In the genomic region with DNA sequence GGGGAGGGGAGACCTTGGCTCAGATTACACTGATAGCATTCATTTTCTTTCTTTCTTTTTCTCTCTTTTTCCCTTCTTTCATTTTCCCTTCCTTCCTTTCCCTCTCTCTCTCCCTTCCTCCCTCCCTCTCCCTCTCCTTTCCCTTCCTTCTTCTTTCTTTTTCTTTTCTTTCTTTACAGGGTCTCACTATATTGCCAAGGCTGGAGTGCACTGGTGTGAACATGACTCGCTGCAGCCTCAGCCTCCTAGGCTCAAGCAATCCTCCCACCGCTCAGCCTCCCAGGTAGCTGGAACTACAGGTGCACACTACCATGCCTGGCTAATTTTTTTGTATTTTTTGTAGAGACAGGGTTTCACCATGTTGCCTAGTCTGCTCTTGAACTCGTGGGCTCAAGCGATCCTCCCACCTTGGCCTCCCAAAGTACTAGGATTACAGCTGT, we compare ENCODE assay signal across 16 cellular contexts.
DNase-seq lines count a peak whose midpoint lies in the region; ATAC-seq, FAIRE-seq and TF ChIP-seq lines count a peak whose summit lies in the region.
"Had no signal": no experiment of that assay in that cellular context is flagged by ENCODE, and none has a peak within 500 bp of the region (broad histone marks: within the 10 kb centered on the region; RNA-seq: fewer than 3 reads in every experiment).

No MANE protein-coding gene starts in this region.

- no TSS peak for BruUV-seq in HepG2 (replicated peaks; lab: Mats Ljungman, UMichigan)

- no peak overlapping the region for H2AK5ac ChIP-seq in mesenchymal stem cell (ENCODE audit: low read length, severe bottlenecking)

- H3K14ac ChIP-seq in mesenchymal stem cell (ENCODE audit: low read length in 2 of 2) = no peak overlapping the region

- peaks cover 0 to 2% (median 0%) of the 10 kb centered on the region in 7 donors for H3K9me3 Mint-ChIP-seq in CD14-positive monocyte
- H3K9me3 Mint-ChIP-seq: IgD-negative memory B cell had no signal

- H3K4me3 ChIP-seq in HepG2 (replicated peaks in 1 of 3; ENCODE audit: insufficient read depth in 1 of 3, low read depth in 2 of 3, low read length in 3 of 3) (no peak overlapping the region), right lobe of liver (no peak overlapping the region), mesenchymal stem cell (ENCODE audit: insufficient read depth in 1 of 2, low read depth in 1 of 2, low read length in 2 of 2) (no peak overlapping the region), tibial nerve (no peak overlapping the region)
- H3K4me3 ChIP-seq: BLaER1, GM12878 had no signal

- WGBS in HepG2 (ENCODE audit: low lambda C conversion rate) = 72% methylated on average over 4 of the region's 4 CpGs
- 81% methylated on average over 4 of the region's 4 CpGs for WGBS in right lobe of liver (ENCODE audit: insufficient coverage, low coverage, low lambda C conversion rate, missing lambda C conversion rate)
- 100% methylated on average over 4 of the region's 4 CpGs for WGBS in mesenchymal stem cell
- 94 to 97% methylated on average over 4 of the region's 4 CpGs for WGBS in tibial nerve, 2 donors

- H3K18ac ChIP-seq in mesenchymal stem cell (ENCODE audit: low read depth in 1 of 2, low read length in 2 of 2) = no peak overlapping the region

- H3K9ac ChIP-seq in HepG2 (ENCODE audit: insufficient read depth, low read depth, low read length) = no peak overlapping the region
- no peak overlapping the region for H3K9ac ChIP-seq in mesenchymal stem cell (ENCODE audit: low read length)
- H3K9ac ChIP-seq: BLaER1 had no signal

- no peaks in the 10 kb centered on the region for H3K9me3 ChIP-seq in HepG2 (ENCODE audit: low read length)
- no peaks in the 10 kb centered on the region for H3K9me3 ChIP-seq in right lobe of liver
- H3K9me3 ChIP-seq in mesenchymal stem cell (ENCODE audit: control insufficient read depth, low read length) = no peaks in the 10 kb centered on the region
- H3K9me3 ChIP-seq in tibial nerve = no peaks in the 10 kb centered on the region
- H3K9me3 ChIP-seq: BLaER1 had no signal

- in situ Hi-C loops in HepG2 (cut with HindIII; ENCODE audit: extremely low pct_ligation_motif_present, low pct_unique_long_range_greater_than_20kb) = no loop called here

- H2BK120ac ChIP-seq in mesenchymal stem cell (ENCODE audit: low read depth, low read length) = no peak overlapping the region

- no peaks in the 10 kb centered on the region for H3K79me2 ChIP-seq in HepG2 (ENCODE audit: insufficient read depth, low read length)

- no peaks in the 10 kb centered on the region for H3K4me1 Mint-ChIP-seq in CD14-positive monocyte
- H3K4me1 Mint-ChIP-seq: CD4-positive, CD25-positive, alpha-beta regulatory T cell; IgD-negative memory B cell had no signal

- TF ChIP-seq EP300 in HepG2 (IDR thresholded peaks at IDR 0.05; ENCODE audit: low read depth in 2 of 2, low read length in 2 of 2) = no peak
- no peak for TF ChIP-seq EP300 in HepG2 (CRISPR knock-in tag; IDR thresholded peaks at IDR 0.05; ENCODE audit: borderline replicate concordance)
- no peak for TF ChIP-seq EP300 in tibial nerve (IDR thresholded peaks at IDR 0.05)

- H3K27ac ChIP-seq in HepG2 (ENCODE audit: extremely low read length, insufficient read depth, low read length) (no peak overlapping the region), right lobe of liver (no peak overlapping the region), mesenchymal stem cell (ENCODE audit: low read length, poor library complexity, severe bottlenecking) (no peak overlapping the region), tibial nerve (no peak overlapping the region)
- H3K27ac ChIP-seq: BLaER1 had no signal

- H4K20me1 ChIP-seq in HepG2 (ENCODE audit: insufficient read depth, low read length) = no peaks in the 10 kb centered on the region
- H4K20me1 ChIP-seq: BLaER1 had no signal

- peaks cover 23% of the 10 kb centered on the region for H3K4me1 ChIP-seq in HepG2 (ENCODE audit: insufficient read depth, low read length)
- H3K4me1 ChIP-seq in right lobe of liver = no peaks in the 10 kb centered on the region
- H3K4me1 ChIP-seq in mesenchymal stem cell (ENCODE audit: control insufficient read depth, insufficient read depth, low read depth, low read length) = peaks cover 2% of the 10 kb centered on the region
- H3K4me1 ChIP-seq in tibial nerve = no peaks in the 10 kb centered on the region
- H3K4me1 ChIP-seq: BLaER1 had no signal

- no peaks in the 10 kb centered on the region for H3K36me3 Mint-ChIP-seq in CD14-positive monocyte
- H3K36me3 Mint-ChIP-seq: CD4-positive, CD25-positive, alpha-beta regulatory T cell; IgD-negative memory B cell had no signal

- no peak for FAIRE-seq in HepG2 (lab: Jason Lieb, UNC)
- FAIRE-seq: GM12878 had no signal

- DNase-seq in HepG2 (ENCODE audit: low spot score) = no peak
- no peak for DNase-seq in right lobe of liver
- DNase-seq in mesenchymal stem cell = no peak
- DNase-seq in sciatic nerve (ENCODE audit: low spot score) = peak; percentile 19
- no peak for DNase-seq in NCI-H187 treated with DMSO at 0.1 percent for 48 hours (lab: John Stamatoyannopoulos, UW)
- no peak for DNase-seq in tibial nerve (ENCODE audit: low spot score in 2 of 2)
- no peak for DNase-seq in CD14-positive monocyte (ENCODE audit: low spot score)
- DNase-seq: 8988T; AML-193; CD4-positive, CD25-positive, alpha-beta regulatory T cell; DMS 273 treated with DMSO at 0.1 percent for 48 hours; H7 had no signal

- peaks cover 0 to 12% (median 2%) of the 10 kb centered on the region in 3 donors for H3K27me3 Mint-ChIP-seq in CD14-positive monocyte (ENCODE audit: low read depth in 3 of 3)
- H3K27me3 Mint-ChIP-seq: IgD-negative memory B cell had no signal

- H3K36me3 ChIP-seq in HepG2 (replicated peaks in 1 of 2; ENCODE audit: control insufficient read depth in 1 of 2, insufficient read depth in 2 of 2, low read length in 2 of 2) = no peaks in the 10 kb centered on the region
- H3K36me3 ChIP-seq in right lobe of liver = no peaks in the 10 kb centered on the region
- peaks cover 34 to 43% of the 10 kb centered on the region in 2 experiments for H3K36me3 ChIP-seq in mesenchymal stem cell (ENCODE audit: control insufficient read depth in 1 of 2, insufficient read depth in 2 of 2, low read depth in 1 of 2, low read length in 2 of 2)
- H3K36me3 ChIP-seq in tibial nerve = peaks cover 0 to 28% (median 0%) of the 10 kb centered on the region in 3 donors
- H3K36me3 ChIP-seq: BLaER1 had no signal

- peak overlapping the region; percentile 23 for H4K8ac ChIP-seq in mesenchymal stem cell (ENCODE audit: low read length)

- TF ChIP-seq CTCF in HepG2 (CRISPR knock-in tag; IDR thresholded peaks at IDR 0.05) (no peak), right lobe of liver (IDR thresholded peaks at IDR 0.05) (no peak), tibial nerve (IDR thresholded peaks at IDR 0.05) (no peak), CD14-positive monocyte (IDR thresholded peaks at IDR 0.05) (no peak)

- H4K91ac ChIP-seq in mesenchymal stem cell (ENCODE audit: low read length) = no peak overlapping the region

- peaks cover 11% of the 10 kb centered on the region for H3K79me1 ChIP-seq in mesenchymal stem cell (replicated peaks; ENCODE audit: low read length, poor library complexity, severe bottlenecking)

- H2AFZ ChIP-seq in HepG2 (ENCODE audit: low read length) (no peak overlapping the region), mesenchymal stem cell (ENCODE audit: low read depth, low read length) (no peak overlapping the region)

- no peak overlapping the region for H3K23ac ChIP-seq in mesenchymal stem cell (ENCODE audit: low read length in 2 of 2)

- TF ChIP-seq POLR2A in HepG2 (IDR thresholded peaks at IDR 0.05; ENCODE audit: insufficient read depth in 1 of 2, low read depth in 2 of 2, low read length in 2 of 2) (no peak), right lobe of liver (IDR thresholded peaks at IDR 0.05) (no peak), tibial nerve (IDR thresholded peaks at IDR 0.05) (no peak)

- H3K4me2 ChIP-seq in HepG2 (ENCODE audit: low read depth, low read length) = 0 out of 2 replicates have a peak overlapping the region, but pooled peaks have one; percentile 14
- H3K4me2 ChIP-seq in mesenchymal stem cell (ENCODE audit: low read length, poor library complexity, severe bottlenecking) = no peak overlapping the region
- H3K4me2 ChIP-seq: BLaER1 had no signal

- H3K4me3 Mint-ChIP-seq in CD14-positive monocyte = no peak overlapping the region
- H3K4me3 Mint-ChIP-seq: CD4-positive, CD25-positive, alpha-beta regulatory T cell; IgD-negative memory B cell had no signal

- CTCF ChIA-PET in HepG2 (lab: Yijun Ruan, JAX; ENCODE audit: low intra/inter-chr PET ratio, low total read pairs) = no interaction called here

- POLR2A ChIA-PET in HepG2 (lab: Yijun Ruan, JAX) = no interaction called here

- intact Hi-C loops in HepG2 (cut with micrococcal nuclease; ENCODE audit: unreplicated experiment) = no loop called here
- intact Hi-C loops in right lobe of liver (cut with DNase I) = no loop called here
- intact Hi-C loops in sciatic nerve (cut with DNase I) = no loop called here
- intact Hi-C loops in CD14-positive monocyte (cut with micrococcal nuclease) = no loop called here

- H3K4ac ChIP-seq in mesenchymal stem cell (ENCODE audit: low read depth in 1 of 2, low read length in 2 of 2) = no peak overlapping the region

- H2BK15ac ChIP-seq in mesenchymal stem cell (ENCODE audit: low read depth, poor library complexity, severe bottlenecking) = no peak overlapping the region

- no peak overlapping the region for H2BK12ac ChIP-seq in mesenchymal stem cell (ENCODE audit: low read length in 2 of 2)

- ATAC-seq in HepG2 = no peak; the same call in 2 of the 3 replicates
- ATAC-seq in right lobe of liver = no peak
- no peak for ATAC-seq in sciatic nerve
- ATAC-seq in GM21423 (IDR thresholded peaks at IDR 0.05; ENCODE audit: unreplicated experiment) = no peak
- ATAC-seq: GM12878 had no signal

- TF ChIP-seq RAD21 in HepG2 (CRISPR knock-in tag; IDR thresholded peaks at IDR 0.05) = no peak

- no peak overlapping the region for H3K27ac Mint-ChIP-seq in CD14-positive monocyte
- H3K27ac Mint-ChIP-seq: CD4-positive, CD25-positive, alpha-beta regulatory T cell had no signal

- 0 out of 5 replicates have a peak, but pooled peaks cover 0 to 2% of the 10 kb centered on the region in 2 experiments for H3K27me3 ChIP-seq in HepG2 (ENCODE audit: control insufficient read depth in 1 of 2, insufficient read depth in 2 of 2, low read length in 2 of 2)
- no peaks in the 10 kb centered on the region for H3K27me3 ChIP-seq in right lobe of liver
- H3K27me3 ChIP-seq in mesenchymal stem cell (ENCODE audit: control insufficient read depth in 1 of 2, insufficient read depth in 1 of 2, low read length in 2 of 2) = no peaks in the 10 kb centered on the region
- no peaks in the 10 kb centered on the region for H3K27me3 ChIP-seq in tibial nerve
- H3K27me3 ChIP-seq: BLaER1 had no signal

- no peak overlapping the region for H2BK5ac ChIP-seq in mesenchymal stem cell (ENCODE audit: low read depth, low read length, poor library complexity, severe bottlenecking)

TF ChIP-seq in HepG2, 621 proteins besides CTCF, POLR2A, EP300 and RAD21 (continues in another document):
- peak; percentile 27; the same call in 1 of the 2 replicates for TF ChIP-seq SIX1 (CRISPR knock-in tag; IDR thresholded peaks at IDR 0.05; ENCODE audit: borderline replicate concordance)
